In genomic region chr4:118920247-118920646, GRCh38 we compare ENCODE assay signal across 15 cellular contexts. TPM values are rescaled to one million over a fixed set of nuclear protein-coding genes. Genes with fewer than 3 reads are reported as not detected.
DNase-seq lines count a peak whose midpoint lies in the region; ATAC-seq and TF ChIP-seq lines count a peak whose summit lies in the region.
"Had no signal": no experiment of that assay in that cellular context is flagged by ENCODE, and none has a peak within 500 bp of the region (broad histone marks: within the 10 kb centered on the region; RNA-seq: fewer than 3 reads in every experiment).

No MANE protein-coding gene starts in this region.

- no peak for TF ChIP-seq CTCF in HEK293 (tag by site-specific recombination; IDR thresholded peaks at IDR 0.05)
- no peak for TF ChIP-seq CTCF in astrocyte of the spinal cord (IDR thresholded peaks at IDR 0.05; ENCODE audit: low read depth, low read length)
- no peak for TF ChIP-seq CTCF in WERI-Rb-1 (IDR thresholded peaks at IDR 0.05; ENCODE audit: low read depth, low read length)

- H3K4me3 ChIP-seq in HEK293 (ENCODE audit: low read depth, low read length) (no peak overlapping the region), astrocyte of the spinal cord (ENCODE audit: low read depth, low read length) (no peak overlapping the region), WERI-Rb-1 (ENCODE audit: low read depth, low read length) (no peak overlapping the region)
- H3K4me3 ChIP-seq: GM12878 had no signal

- DNase-seq in astrocyte of the spinal cord (ENCODE audit: low read depth, low spot score) (peak; percentile 59), left cardiac atrium (no peak), sciatic nerve (ENCODE audit: low spot score) (no peak), SKM-1 treated with dmso at 0.1 percent for 144 hours (lab: John Stamatoyannopoulos, UW; ENCODE audit: unreplicated experiment) (no peak), WERI-Rb-1 (no peak)
- DNase-seq: activated CD4-positive, alpha-beta memory T cell treated with anti-CD3 and anti-CD28 coated beads, Interleukin-2, amount 10 ng/mL, durations not matched to agents 7 days and 5 days; activated effector memory CD4-positive, alpha-beta T cell treated with Interleukin-2 at 50 U/mL for 16 hours; DMS79; NCI-H1048; stimulated activated CD4-positive, alpha-beta T cell treated with anti-CD3 and anti-CD28 coated beads, Interleukin-1b, Interleukin-23, amount 100 ng/mL, for 48 hours; T1000 had no signal

- H3K27ac ChIP-seq in HEK293 (ENCODE audit: extremely low read depth, low read depth, low read length): no peak overlapping the region
- H3K27ac ChIP-seq in WERI-Rb-1: no peak overlapping the region

- H3K9me3 ChIP-seq in HEK293 (ENCODE audit: control insufficient read depth, insufficient read depth, low read depth, low read length): no peaks in the 10 kb centered on the region
- H3K9me3 ChIP-seq in WERI-Rb-1 (ENCODE audit: severe bottlenecking): no peaks in the 10 kb centered on the region

- no peaks in the 10 kb centered on the region for H3K4me1 ChIP-seq in HEK293 (ENCODE audit: control insufficient read depth, insufficient read depth, low read length)

- POLR2A ChIA-PET in HEK293 (lab: Yijun Ruan, JAX): no interaction called here

- intact Hi-C loops in left cardiac atrium (cut with DNase I): no loop called here
- intact Hi-C loops in sciatic nerve (cut with DNase I): no loop called here

- in situ Hi-C loops in astrocyte of the spinal cord (cut with HindIII; ENCODE audit: low sequenced_read_pairs): no loop called here

- H3K27me3 ChIP-seq in WERI-Rb-1 (ENCODE audit: insufficient read depth, low read depth, severe bottlenecking): no peaks in the 10 kb centered on the region

- ATAC-seq in left cardiac atrium (peak; percentile 84 to 85), sciatic nerve (peak; percentile 59), HG03280 (IDR thresholded peaks at IDR 0.05; ENCODE audit: unreplicated experiment) (no peak), GM19351 (IDR thresholded peaks at IDR 0.05; ENCODE audit: unreplicated experiment) (no peak)
- ATAC-seq: GM12878 had no signal

- CTCF ChIA-PET in HEK293 (lab: Yijun Ruan, JAX): no interaction called here

- H3K36me3 ChIP-seq in HEK293 (ENCODE audit: control insufficient read depth in 2 of 2, insufficient read depth in 1 of 2, low read length in 2 of 2) (no peaks in the 10 kb centered on the region), WERI-Rb-1 (no peaks in the 10 kb centered on the region)

TF ChIP-seq in HEK293, 187 proteins besides CTCF, POLR2A, EP300 and RAD21:
- TF ChIP-seq PRDM6 (tag by site-specific recombination; IDR thresholded peaks at IDR 0.05) (peak; percentile 58), ZFP3 (tag by site-specific recombination; IDR thresholded peaks at IDR 0.05; ENCODE audit: low read depth) (no peak), ZNF366 (tag by site-specific recombination; conservative IDR thresholded peaks at IDR 0.05) (0 out of 2 replicates have a peak, but pooled peaks have one; percentile 18), SCRT2 (tag by site-specific recombination; IDR thresholded peaks at IDR 0.05) (peak; percentile 38; the same call in 1 of the 2 replicates), ZBTB21 (tag by site-specific recombination; IDR thresholded peaks at IDR 0.05) (peak; percentile 10; the same call in 1 of the 2 replicates), ZNF629 (tag by site-specific recombination; IDR thresholded peaks at IDR 0.05) (peak; percentile 45), ZNF239 (tag by site-specific recombination; IDR thresholded peaks at IDR 0.05) (no peak)

RNA-seq across cellular contexts. Expression of gene SYNPO2, which starts 31.6 kb away (rescaled TPM):
- total RNA-seq in left cardiac atrium (10 to 100 TPM; 67.6 to 94.4 TPM), sciatic nerve (113 TPM)

Comparison
In these comparisons a context has a peak if more than half of its experiments do, and no peak if none do; other contexts are left out.
1. ATAC-seq: peak in left cardiac atrium (2 of 2) and sciatic nerve (single experiment); none in HG03280 (single experiment) and GM19351 (single experiment).